25 cellular contexts compared by ENCODE assay signal in the genomic region with DNA sequence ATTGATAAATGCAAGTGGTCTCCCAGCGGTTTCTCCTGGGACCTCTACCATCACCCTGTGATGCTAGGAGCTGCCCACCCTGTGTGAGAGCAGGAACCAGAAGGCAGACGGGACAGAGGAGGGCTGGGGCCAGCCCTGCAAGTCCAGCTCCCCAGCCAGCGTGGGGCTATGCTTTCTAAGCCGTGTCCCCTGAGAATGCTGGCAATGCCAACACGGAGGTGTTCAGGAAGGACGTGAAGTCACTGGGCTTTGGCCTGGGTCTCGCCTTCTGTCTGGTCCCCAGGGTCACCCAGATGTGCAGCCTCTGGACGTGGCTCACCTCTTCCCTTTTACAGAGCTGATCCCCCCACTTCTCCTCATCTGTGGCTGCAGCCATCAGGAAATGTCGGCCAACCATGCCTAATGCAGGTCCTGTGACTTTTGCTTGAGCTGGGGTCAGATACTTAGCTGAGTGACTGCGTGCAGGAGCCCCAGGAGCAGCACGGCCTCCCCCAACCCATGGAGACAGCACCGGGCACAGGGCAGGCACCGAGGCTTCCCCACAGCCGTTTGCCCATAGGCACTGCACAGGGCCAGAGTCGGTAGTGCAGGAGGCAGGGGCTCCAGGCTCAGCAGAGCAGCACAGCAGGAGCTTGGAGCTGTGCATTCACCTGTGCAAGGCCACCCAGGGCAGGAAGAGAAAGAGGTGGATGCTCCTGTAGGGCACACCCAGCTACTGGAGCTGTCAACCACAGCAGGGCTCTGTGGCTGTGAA.
DNase-seq lines count a peak whose midpoint lies in the region; ATAC-seq, FAIRE-seq and TF ChIP-seq lines count a peak whose summit lies in the region.
"Had no signal": no experiment of that assay in that cellular context is flagged by ENCODE, and none has a peak within 500 bp of the region (broad histone marks: within the 10 kb centered on the region; RNA-seq: fewer than 3 reads in every experiment).

No MANE protein-coding gene starts in this region.

- H3K36me3 ChIP-seq in BLaER1 (no peaks in the 10 kb centered on the region), kidney (ENCODE audit: control insufficient read depth in 1 of 2, insufficient read depth in 2 of 2, low read length in 2 of 2) (no peaks in the 10 kb centered on the region)
- H3K36me3 ChIP-seq: SJCRH30 had no signal

- H3K4me3 Mint-ChIP-seq in stimulated activated effector memory CD8-positive, alpha-beta T cell treated with anti-CD3 and anti-CD28 coated beads, Interleukin-12 subunit alpha, Interleukin-12 subunit beta, amount 100 ng/mL, for 72 hours = no peak overlapping the region
- no peak overlapping the region for H3K4me3 Mint-ChIP-seq in effector memory CD8-positive, alpha-beta T cell
- H3K4me3 Mint-ChIP-seq: CD14-positive monocyte; CD8-positive, alpha-beta memory T cell had no signal

- H3K27ac Mint-ChIP-seq in stimulated activated effector memory CD8-positive, alpha-beta T cell treated with anti-CD3 and anti-CD28 coated beads, Interleukin-12 subunit alpha, Interleukin-12 subunit beta, amount 100 ng/mL, for 72 hours = no peak overlapping the region
- H3K27ac Mint-ChIP-seq in effector memory CD8-positive, alpha-beta T cell = no peak overlapping the region
- no peak overlapping the region for H3K27ac Mint-ChIP-seq in activated naive CD4-positive, alpha-beta T cell treated with anti-CD3 and anti-CD28 coated beads, Interleukin-2, amount 50 U/mL, for 72 hours
- H3K27ac Mint-ChIP-seq: CD14-positive monocyte; CD8-positive, alpha-beta memory T cell had no signal

- H3K9ac ChIP-seq in BLaER1 (no peak overlapping the region), kidney (ENCODE audit: low read length in 2 of 2) (no peak overlapping the region)

- no peaks in the 10 kb centered on the region for H3K27me3 ChIP-seq in BLaER1

- H3K27ac ChIP-seq in BLaER1 (no peak overlapping the region), kidney (ENCODE audit: low read depth in 2 of 2, low read length in 2 of 2) (no peak overlapping the region)
- H3K27ac ChIP-seq: HL-60, SJCRH30 had no signal

- H3K4me2 ChIP-seq in BLaER1 = peak overlapping the region; percentile 70

- TF ChIP-seq CTCF in kidney (IDR thresholded peaks at IDR 0.05; ENCODE audit: borderline replicate concordance, extremely low read depth, insufficient read depth) = no peak

- ATAC-seq in stimulated activated effector memory CD8-positive, alpha-beta T cell treated with anti-CD3 and anti-CD28 coated beads, Interleukin-12 subunit alpha, Interleukin-12 subunit beta, amount 100 ng/mL, for 72 hours = peak; percentile 33
- ATAC-seq in effector memory CD8-positive, alpha-beta T cell (replicated peaks) = no peak
- no peak for ATAC-seq in activated naive CD4-positive, alpha-beta T cell treated with anti-CD3 and anti-CD28 coated beads, Interleukin-2, amount 50 U/mL, for 72 hours
- ATAC-seq: Right ventricle myocardium inferior, SK-N-SH treated with all-trans-retinoic acid at 6 μM for 48 hours had no signal

- FAIRE-seq in HTR-8/SVneo (lab: Jason Lieb, UNC) (peak; percentile 87), kidney (lab: Jason Lieb, UNC) (no peak)
- FAIRE-seq: A204.1, GM12892, H54 had no signal

- no peaks in the 10 kb centered on the region for H3K4me1 Mint-ChIP-seq in stimulated activated effector memory CD8-positive, alpha-beta T cell treated with anti-CD3 and anti-CD28 coated beads, Interleukin-12 subunit alpha, Interleukin-12 subunit beta, amount 100 ng/mL, for 72 hours
- H3K4me1 Mint-ChIP-seq in effector memory CD8-positive, alpha-beta T cell (ENCODE audit: low read depth in 2 of 2) = peaks cover 0 to 3% of the 10 kb centered on the region in 2 donors
- H3K4me1 Mint-ChIP-seq: CD14-positive monocyte; CD8-positive, alpha-beta memory T cell had no signal

- H4K20me1 ChIP-seq in BLaER1 = no peaks in the 10 kb centered on the region

- no peaks in the 10 kb centered on the region for H3K36me3 Mint-ChIP-seq in stimulated activated effector memory CD8-positive, alpha-beta T cell treated with anti-CD3 and anti-CD28 coated beads, Interleukin-12 subunit alpha, Interleukin-12 subunit beta, amount 100 ng/mL, for 72 hours
- no peaks in the 10 kb centered on the region for H3K36me3 Mint-ChIP-seq in effector memory CD8-positive, alpha-beta T cell (ENCODE audit: insufficient read depth)
- H3K36me3 Mint-ChIP-seq in activated naive CD4-positive, alpha-beta T cell treated with anti-CD3 and anti-CD28 coated beads, Interleukin-2, amount 50 U/mL, for 72 hours = no peaks in the 10 kb centered on the region
- H3K36me3 Mint-ChIP-seq: CD14-positive monocyte; CD8-positive, alpha-beta memory T cell had no signal

- H3K9me3 ChIP-seq in BLaER1 (no peaks in the 10 kb centered on the region), kidney (ENCODE audit: control insufficient read depth in 1 of 2, low read length in 2 of 2) (no peaks in the 10 kb centered on the region)
- H3K9me3 ChIP-seq: SJCRH30 had no signal

- DNase-seq in HTR-8/SVneo (ENCODE audit: insufficient read length, low spot score) (no peak), kidney (peak; percentile 53), ureter (ENCODE audit: low spot score) (no peak)
- no peak for DNase-seq in stimulated activated effector memory CD8-positive, alpha-beta T cell treated with anti-CD3 and anti-CD28 coated beads, Interleukin-12 subunit alpha, Interleukin-12 subunit beta, amount 100 ng/mL, for 72 hours (ENCODE audit: low spot score in 2 of 2)
- no peak for DNase-seq in effector memory CD8-positive, alpha-beta T cell
- DNase-seq in activated naive CD4-positive, alpha-beta T cell treated with anti-CD3 and anti-CD28 coated beads, Interleukin-2, amount 50 U/mL, for 72 hours (ENCODE audit: low spot score in 2 of 2) = no peak
- DNase-seq: AML-193; CD8-positive, alpha-beta memory T cell; DMS79 treated with DMSO at 0.1 percent for 48 hours; Karpas-422; NCI-H1092; NCI-H1417 treated with DMSO at 0.1 percent for 48 hours; NCI-H187 treated with DMSO at 0.1 percent for 48 hours; NCI-H2171 treated with DMSO at 0.1 percent for 48 hours; NCI-H524; NCI-H774; SJCRH30 had no signal

- no peaks in the 10 kb centered on the region for H3K9me3 Mint-ChIP-seq in stimulated activated effector memory CD8-positive, alpha-beta T cell treated with anti-CD3 and anti-CD28 coated beads, Interleukin-12 subunit alpha, Interleukin-12 subunit beta, amount 100 ng/mL, for 72 hours
- H3K9me3 Mint-ChIP-seq in effector memory CD8-positive, alpha-beta T cell = no peaks in the 10 kb centered on the region
- H3K9me3 Mint-ChIP-seq in activated naive CD4-positive, alpha-beta T cell treated with anti-CD3 and anti-CD28 coated beads, Interleukin-2, amount 50 U/mL, for 72 hours = no peaks in the 10 kb centered on the region
- H3K9me3 Mint-ChIP-seq: CD14-positive monocyte; CD8-positive, alpha-beta memory T cell had no signal

- H3K4me1 ChIP-seq in BLaER1 (peaks cover 60% of the 10 kb centered on the region), kidney (ENCODE audit: control insufficient read depth in 1 of 2, insufficient read depth in 1 of 2, low read depth in 1 of 2, low read length in 2 of 2) (no peaks in the 10 kb centered on the region)
- H3K4me1 ChIP-seq: SJCRH30 had no signal

- peaks cover 57 to 81% of the 10 kb centered on the region in 2 donors for H3K27me3 Mint-ChIP-seq in effector memory CD8-positive, alpha-beta T cell

- intact Hi-C loops in kidney (cut with DNase I) = no loop called here

- H3K4me3 ChIP-seq in BLaER1 = no peak overlapping the region
- no peak overlapping the region for H3K4me3 ChIP-seq in kidney (ENCODE audit: low read length in 2 of 2)
- H3K4me3 ChIP-seq: SJCRH30 had no signal
